In genomic region chr21:36966066-36966845, GRCh38 we compare ENCODE assay signal across 8 cellular contexts. TPM values are rescaled to one million over a fixed set of nuclear protein-coding genes. Genes with fewer than 3 reads are reported as not detected.
DNase-seq lines count a peak whose midpoint lies in the region; ATAC-seq and TF ChIP-seq lines count a peak whose summit lies in the region.

HLCS (minus strand) TSS chr21:36966669; CDS start chr21:36966638, 31 bp downstream.

- H3K36me3 ChIP-seq in OCI-LY7 (ENCODE audit: insufficient read depth, low read length) (no peaks in the 10 kb centered on the region), esophagus muscularis mucosa (peaks cover 0 to 4% (median 2%) of the 10 kb centered on the region in 4 donors)

- peak within 1 kb of the TSS; percentile 99 for H3K4me2 ChIP-seq in OCI-LY7 (ENCODE audit: low read length)

- no peak for TF ChIP-seq EP300 in esophagus muscularis mucosa (IDR thresholded peaks at IDR 0.05)

- no peaks in the 10 kb centered on the region for H3K36me3 Mint-ChIP-seq in natural killer cell treated with Interleukin-12 subunit alpha and Interleukin-12 subunit beta and Interleukin-15 and Interleukin-18, amount 100 ng/mL, for 72 hours

- peak within 1 kb of the TSS; percentile 92 for H3K4me3 ChIP-seq in OCI-LY7 (ENCODE audit: low read depth, low read length, poor library complexity, severe bottlenecking)
- peak within 1 kb of the TSS; percentile 73 to 85 (median 79) for H3K4me3 ChIP-seq in esophagus muscularis mucosa

- no peaks in the 10 kb centered on the region for H3K79me2 ChIP-seq in OCI-LY7 (ENCODE audit: insufficient read depth, low read depth, low read length)

- H2AFZ ChIP-seq in OCI-LY7 (ENCODE audit: low read length): peak within 1 kb of the TSS; percentile 78

- WGBS in esophagus muscularis mucosa: 0% methylated on average over 4 of the region's 105 CpGs

- H4K20me1 ChIP-seq in OCI-LY7 (ENCODE audit: insufficient read depth, low read length): no peaks in the 10 kb centered on the region

- TF ChIP-seq CTCF in OCI-LY7 (conservative IDR thresholded peaks at IDR 0.05; ENCODE audit: low read length): no peak
- peak in 1 of 3 experiments; percentile 40 for TF ChIP-seq CTCF in esophagus muscularis mucosa (IDR thresholded peaks at IDR 0.05)

- no peaks in the 10 kb centered on the region for H3K9me3 Mint-ChIP-seq in natural killer cell treated with Interleukin-12 subunit alpha and Interleukin-12 subunit beta and Interleukin-15 and Interleukin-18, amount 100 ng/mL, for 72 hours
- no peaks in the 10 kb centered on the region for H3K9me3 Mint-ChIP-seq in stimulated activated naive CD8-positive, alpha-beta T cell treated with anti-CD3 and anti-CD28 coated beads, Interleukin-15, amount 100 ng/mL, for 72 hours

- H3K27ac ChIP-seq in OCI-LY7 (ENCODE audit: low read depth, low read length, poor library complexity, severe bottlenecking) (peak within 1 kb of the TSS; percentile 45), esophagus muscularis mucosa (replicated peaks in 1 of 4) (peak within 1 kb of the TSS; percentile 79 to 91 (median 90))

- CTCF ChIA-PET in OCI-LY7 (lab: Charles Lee; ENCODE audit: unreplicated experiment): interaction anchor here (0.6 to 0.7 kb wide), 4 partner anchors 34 to 722 kb away, joined by 3 to 5 read pairs (median 4); no protein-coding TSS in a partner anchor

- H3K9me3 ChIP-seq in OCI-LY7 (ENCODE audit: low read length) (no peaks in the 10 kb centered on the region), esophagus muscularis mucosa (no peaks in the 10 kb centered on the region)

- peak within 1 kb of the TSS; percentile 83 for H3K4me3 Mint-ChIP-seq in natural killer cell treated with Interleukin-12 subunit alpha and Interleukin-12 subunit beta and Interleukin-15 and Interleukin-18, amount 100 ng/mL, for 72 hours
- H3K4me3 Mint-ChIP-seq in stimulated activated naive CD8-positive, alpha-beta T cell treated with anti-CD3 and anti-CD28 coated beads, Interleukin-15, amount 100 ng/mL, for 72 hours: peak within 1 kb of the TSS; percentile 94 to 98

- POLR2A ChIA-PET in OCI-LY7 (lab: Charles Lee): interaction anchor here (0.6 to 2.2 kb wide), 10 partner anchors 11 to 1918 kb away, joined by 3 to 14 read pairs (median 4); no protein-coding TSS in a partner anchor

- no TSS peak for BruUV-seq in OCI-LY7 (replicated peaks; lab: Mats Ljungman, UMichigan)

- no peaks in the 10 kb centered on the region for H3K9me2 ChIP-seq in OCI-LY7 (ENCODE audit: insufficient read depth, low read length)

- no peaks in the 10 kb centered on the region for H3K27me3 ChIP-seq in esophagus muscularis mucosa

- no peaks in the 10 kb centered on the region for H3K27me3 Mint-ChIP-seq in natural killer cell treated with Interleukin-12 subunit alpha and Interleukin-12 subunit beta and Interleukin-15 and Interleukin-18, amount 100 ng/mL, for 72 hours
- H3K27me3 Mint-ChIP-seq in stimulated activated naive CD8-positive, alpha-beta T cell treated with anti-CD3 and anti-CD28 coated beads, Interleukin-15, amount 100 ng/mL, for 72 hours: no peaks in the 10 kb centered on the region

- ATAC-seq in GM19463 (IDR thresholded peaks at IDR 0.05; ENCODE audit: unreplicated experiment): peak; percentile 83
- ATAC-seq in natural killer cell treated with Interleukin-12 subunit alpha and Interleukin-12 subunit beta and Interleukin-15 and Interleukin-18, amount 100 ng/mL, for 72 hours: peak; percentile 94 to 96
- ATAC-seq in stimulated activated naive CD8-positive, alpha-beta T cell treated with anti-CD3 and anti-CD28 coated beads, Interleukin-15, amount 100 ng/mL, for 72 hours: peak; percentile 90

- H3K27ac Mint-ChIP-seq in natural killer cell treated with Interleukin-12 subunit alpha and Interleukin-12 subunit beta and Interleukin-15 and Interleukin-18, amount 100 ng/mL, for 72 hours: peak within 1 kb of the TSS; percentile 66 to 78
- H3K27ac Mint-ChIP-seq in stimulated activated naive CD8-positive, alpha-beta T cell treated with anti-CD3 and anti-CD28 coated beads, Interleukin-15, amount 100 ng/mL, for 72 hours: peak within 1 kb of the TSS; percentile 98 to 99

- peaks cover 9 to 17% of the 10 kb centered on the region in 2 donors for H3K4me1 Mint-ChIP-seq in natural killer cell treated with Interleukin-12 subunit alpha and Interleukin-12 subunit beta and Interleukin-15 and Interleukin-18, amount 100 ng/mL, for 72 hours (ENCODE audit: low read depth in 2 of 2)
- peaks cover 19% of the 10 kb centered on the region for H3K4me1 Mint-ChIP-seq in stimulated activated naive CD8-positive, alpha-beta T cell treated with anti-CD3 and anti-CD28 coated beads, Interleukin-15, amount 100 ng/mL, for 72 hours

- TF ChIP-seq POLR2A in esophagus muscularis mucosa (IDR thresholded peaks at IDR 0.05; ENCODE audit: low read depth): no peak

- DNase-seq in COR-L47 (lab: John Stamatoyannopoulos, UW) (peak; percentile 65), HS-27A (ENCODE audit: low read depth) (peak; percentile 23), OCI-LY7 (ENCODE audit: low spot score) (peak; percentile 87), esophagus muscularis mucosa (ENCODE audit: extremely low spot score) (no peak)
- peak; percentile 83 for DNase-seq in activated T-cell treated with anti-CD3 and anti-CD28 coated beads, Interleukin-2, amount 50 U/mL, for 1 hour
- peak; percentile 83 for DNase-seq in natural killer cell treated with Interleukin-12 subunit alpha and Interleukin-12 subunit beta and Interleukin-15 and Interleukin-18, amount 100 ng/mL, for 72 hours (ENCODE audit: low spot score)
- DNase-seq in stimulated activated naive CD8-positive, alpha-beta T cell treated with anti-CD3 and anti-CD28 coated beads, Interleukin-15, amount 100 ng/mL, for 72 hours: peak; percentile 77 to 80

- intact Hi-C loops in OCI-LY7 (cut with micrococcal nuclease; ENCODE audit: unreplicated experiment) (loop anchor here (2.0 to 10.0 kb wide), 2 partner anchors 107 to 399 kb away; partner anchors contain the start of genes DYRK1A, PIGP and TTC3), esophagus muscularis mucosa (cut with DNase I) (loop anchor here (2.0 to 10.0 kb wide), 2 partner anchors 25 to 109 kb away; partner anchors contain the start of genes PIGP and TTC3)

- H3K4me1 ChIP-seq in OCI-LY7 (ENCODE audit: insufficient read depth, low read length, poor library complexity, severe bottlenecking) (peaks cover 24% of the 10 kb centered on the region), esophagus muscularis mucosa (peaks cover 0 to 20% (median 15%) of the 10 kb centered on the region in 4 donors)

RNA-seq across cellular contexts. Expression of gene HLCS, which starts in this region (rescaled TPM):
- total RNA-seq in OCI-LY7 (2014; rRNA removed; shearing (Covaris generic)): 12.0 and 13.7 TPM in 2 replicates
- 20.9 and 24.2 TPM in 2 replicates for total RNA-seq in OCI-LY7 (2022)
- 10 to 100 TPM; 15.9 to 25.3 (median 22.0) TPM for total RNA-seq in esophagus muscularis mucosa
- total RNA-seq in natural killer cell treated with Interleukin-12 subunit alpha and Interleukin-12 subunit beta and Interleukin-15 and Interleukin-18, amount 100 ng/mL, for 72 hours: 10 to 100 TPM; 16.1 to 30.7 TPM
